ENCODE assay signal across 19 cellular contexts in genomic region chr10:51176976-51177690, GRCh38.
DNase-seq lines count a peak whose midpoint lies in the region; ATAC-seq and TF ChIP-seq lines count a peak whose summit lies in the region.
"Had no signal": no experiment of that assay in that cellular context is flagged by ENCODE, and none has a peak within 500 bp of the region (broad histone marks: within the 10 kb centered on the region; RNA-seq: fewer than 3 reads in every experiment).

No MANE protein-coding gene starts in this region.

- no peak overlapping the region for H3K4me3 Mint-ChIP-seq in MCF 10A (ENCODE audit: unreplicated experiment)
- no peak overlapping the region for H3K4me3 Mint-ChIP-seq in Caco-2 (ENCODE audit: unreplicated experiment)
- no peak overlapping the region for H3K4me3 Mint-ChIP-seq in T-helper 17 cell
- H3K4me3 Mint-ChIP-seq: activated CD4-positive, alpha-beta T cell treated with anti-CD3 and anti-CD28 coated beads, Interleukin-2, amount 10 ng/mL, durations not matched to agents 24 days and 14 days; CD8-positive, alpha-beta memory T cell had no signal

- POLR2A ChIA-PET in MCF 10A (lab: Yijun Ruan, JAX) = no interaction called here
- POLR2A ChIA-PET in Caco-2 (lab: Charles Lee) = no interaction called here

- BruUV-seq in MCF 10A (replicated peaks; lab: Mats Ljungman, UMichigan) (no TSS peak), mammary epithelial cell (replicated peaks; lab: Mats Ljungman, UMichigan) (no TSS peak), Caco-2 (replicated peaks; lab: Mats Ljungman, UMichigan) (no TSS peak)

- CTCF ChIA-PET in MCF 10A (lab: Yijun Ruan, JAX) = no interaction called here
- CTCF ChIA-PET in mammary epithelial cell (lab: Charles Lee; ENCODE audit: low non-redundant PET) = no interaction called here
- CTCF ChIA-PET in Caco-2 (lab: Charles Lee) = no interaction called here

- TF ChIP-seq CTCF in MCF 10A (IDR thresholded peaks at IDR 0.05; ENCODE audit: unreplicated experiment) = no peak
- no peak for TF ChIP-seq CTCF in mammary epithelial cell (conservative IDR thresholded peaks at IDR 0.05 in 1 of 2, IDR thresholded peaks at IDR 0.05 in 1 of 2; ENCODE audit: extremely low read depth in 1 of 2, insufficient read depth in 1 of 2, low read depth in 1 of 2, low read length in 2 of 2)
- TF ChIP-seq CTCF in thoracic aorta (IDR thresholded peaks at IDR 0.05) = no peak
- TF ChIP-seq CTCF in Caco-2 (IDR thresholded peaks at IDR 0.05; ENCODE audit: insufficient read depth in 1 of 2, low read depth in 1 of 2, low read length in 1 of 2, severe bottlenecking in 1 of 2, unreplicated experiment in 1 of 2) = no peak

- in situ Hi-C loops in mammary epithelial cell (cut with MboI; ENCODE audit: low sequenced_read_pairs in 2 of 2) = no loop called here

- intact Hi-C loops in MCF 10A (cut with micrococcal nuclease) (loop anchor here (10.0 kb wide), 1 partner anchor 102 kb away; the partner anchor contains the start of gene PRKG1), mammary epithelial cell (cut with micrococcal nuclease) (no loop called here), Caco-2 (cut with micrococcal nuclease; ENCODE audit: unreplicated experiment) (no loop called here), right cardiac atrium (cut with DNase I) (no loop called here)

- no peaks in the 10 kb centered on the region for H3K36me3 Mint-ChIP-seq in MCF 10A (ENCODE audit: insufficient read depth, unreplicated experiment)
- H3K36me3 Mint-ChIP-seq in Caco-2 (ENCODE audit: insufficient read depth, unreplicated experiment) = no peaks in the 10 kb centered on the region
- H3K36me3 Mint-ChIP-seq in T-helper 17 cell (ENCODE audit: low read depth) = no peaks in the 10 kb centered on the region
- H3K36me3 Mint-ChIP-seq: CD8-positive, alpha-beta memory T cell had no signal

- H3K27ac ChIP-seq in mammary epithelial cell (ENCODE audit: insufficient read depth, low read depth, low read length) = no peak overlapping the region
- no peak overlapping the region for H3K27ac ChIP-seq in thoracic aorta
- H3K27ac ChIP-seq in right cardiac atrium (ENCODE audit: low read length) = no peak overlapping the region
- H3K27ac ChIP-seq: right lobe of liver, vagina had no signal

- no peaks in the 10 kb centered on the region for H3K79me2 ChIP-seq in mammary epithelial cell (ENCODE audit: insufficient read depth, low read length)

- H3K27me3 Mint-ChIP-seq in MCF 10A (ENCODE audit: insufficient read depth, unreplicated experiment) (no peaks in the 10 kb centered on the region), Caco-2 (ENCODE audit: insufficient read depth, unreplicated experiment) (no peaks in the 10 kb centered on the region), T-helper 17 cell (no peaks in the 10 kb centered on the region)
- H3K27me3 Mint-ChIP-seq: activated CD4-positive, alpha-beta T cell treated with anti-CD3 and anti-CD28 coated beads, Interleukin-2, amount 10 ng/mL, durations not matched to agents 24 days and 14 days; CD8-positive, alpha-beta memory T cell had no signal

- no peaks in the 10 kb centered on the region for H3K4me1 ChIP-seq in mammary epithelial cell (ENCODE audit: insufficient read depth, low read length)
- peaks cover 5 to 25% of the 10 kb centered on the region in 2 donors for H3K4me1 ChIP-seq in thoracic aorta (ENCODE audit: control insufficient read depth in 1 of 2, low read depth in 2 of 2)
- no peaks in the 10 kb centered on the region for H3K4me1 ChIP-seq in Caco-2
- H3K4me1 ChIP-seq in right cardiac atrium (ENCODE audit: control insufficient read depth, insufficient read depth, low read length) = no peaks in the 10 kb centered on the region
- H3K4me1 ChIP-seq: right lobe of liver, vagina had no signal

- H4K20me1 ChIP-seq in mammary epithelial cell (ENCODE audit: insufficient read depth, low read length) = no peaks in the 10 kb centered on the region

- H3K9me3 Mint-ChIP-seq in MCF 10A (ENCODE audit: unreplicated experiment) (no peaks in the 10 kb centered on the region), Caco-2 (ENCODE audit: unreplicated experiment) (no peaks in the 10 kb centered on the region)
- H3K9me3 Mint-ChIP-seq: activated CD4-positive, alpha-beta T cell treated with anti-CD3 and anti-CD28 coated beads, Interleukin-2, amount 10 ng/mL, durations not matched to agents 24 days and 14 days; CD8-positive, alpha-beta memory T cell had no signal

- no peaks in the 10 kb centered on the region for H3K36me3 ChIP-seq in mammary epithelial cell (ENCODE audit: insufficient read depth, low read length)
- H3K36me3 ChIP-seq in thoracic aorta = no peaks in the 10 kb centered on the region
- no peaks in the 10 kb centered on the region for H3K36me3 ChIP-seq in Caco-2 (ENCODE audit: control insufficient read depth, insufficient read depth, low read length)
- H3K36me3 ChIP-seq: right lobe of liver, vagina had no signal

- H3K27me3 ChIP-seq in mammary epithelial cell (ENCODE audit: insufficient read depth, low read length) (peaks cover 2% of the 10 kb centered on the region), thoracic aorta (replicated peaks; ENCODE audit: insufficient read depth) (no peaks in the 10 kb centered on the region), Caco-2 (replicated peaks; ENCODE audit: control insufficient read depth, insufficient read depth, low read length) (no peaks in the 10 kb centered on the region), right cardiac atrium (ENCODE audit: control insufficient read depth, insufficient read depth) (no peaks in the 10 kb centered on the region)
- H3K27me3 ChIP-seq: right lobe of liver, vagina had no signal

- no peak overlapping the region for H3K4me2 ChIP-seq in mammary epithelial cell (ENCODE audit: insufficient read depth, low read depth, low read length)

- dilution Hi-C loops in mammary epithelial cell (cut with HindIII; ENCODE audit: low sequenced_read_pairs) = no loop called here

- DNase-seq in MCF 10A (ENCODE audit: unreplicated experiment) (peak; percentile 3), mammary epithelial cell (no peak), fibroblast of peridontal ligament (ENCODE audit: extremely low read depth) (peak; percentile 94), thoracic aorta (ENCODE audit: low spot score) (no peak), Caco-2 (no peak), right cardiac atrium (no peak), T-helper 17 cell (no peak)
- DNase-seq: activated CD4-positive, alpha-beta T cell treated with anti-CD3 and anti-CD28 coated beads, Interleukin-2, amount 10 ng/mL, durations not matched to agents 24 days and 14 days; activated naive CD4-positive, alpha-beta T cell treated with anti-CD3 and anti-CD28 coated beads, Interleukin-2, amount 50 U/mL, for 16 hours; CD8-positive, alpha-beta memory T cell; GDM1; NCI-H2081; NCI-H526; right lobe of liver; stimulated activated CD4-positive, alpha-beta T cell treated with anti-CD3 and anti-CD28 coated beads, Interleukin-2, amount 100 ng/mL, for 24 hours had no signal

- H3K9me3 ChIP-seq in mammary epithelial cell (replicated peaks; ENCODE audit: insufficient read depth, low read length) (no peaks in the 10 kb centered on the region), thoracic aorta (no peaks in the 10 kb centered on the region), Caco-2 (no peaks in the 10 kb centered on the region), right cardiac atrium (ENCODE audit: control insufficient read depth, low read length) (no peaks in the 10 kb centered on the region), T-helper 17 cell (ENCODE audit: control insufficient read depth, low read length, poor library complexity, severe bottlenecking) (no peaks in the 10 kb centered on the region)
- H3K9me3 ChIP-seq: right lobe of liver, vagina had no signal

- no peak overlapping the region for H3K27ac Mint-ChIP-seq in MCF 10A (ENCODE audit: low read depth, unreplicated experiment)
- no peak overlapping the region for H3K27ac Mint-ChIP-seq in Caco-2 (ENCODE audit: unreplicated experiment)
- no peak overlapping the region for H3K27ac Mint-ChIP-seq in T-helper 17 cell
- H3K27ac Mint-ChIP-seq: activated CD4-positive, alpha-beta T cell treated with anti-CD3 and anti-CD28 coated beads, Interleukin-2, amount 10 ng/mL, durations not matched to agents 24 days and 14 days; CD8-positive, alpha-beta memory T cell had no signal

- H3K4me1 Mint-ChIP-seq in MCF 10A (ENCODE audit: insufficient read depth, unreplicated experiment) (peaks cover 7% of the 10 kb centered on the region), Caco-2 (ENCODE audit: low read depth, unreplicated experiment) (no peaks in the 10 kb centered on the region), T-helper 17 cell (no peaks in the 10 kb centered on the region)
- H3K4me1 Mint-ChIP-seq: activated CD4-positive, alpha-beta T cell treated with anti-CD3 and anti-CD28 coated beads, Interleukin-2, amount 10 ng/mL, durations not matched to agents 24 days and 14 days; CD8-positive, alpha-beta memory T cell had no signal

- H3K4me3 ChIP-seq in mammary epithelial cell (replicated peaks in 1 of 3; ENCODE audit: insufficient read depth in 1 of 3, low read depth in 2 of 3, low read length in 3 of 3) (no peak overlapping the region), thoracic aorta (peak overlapping the region; percentile 3), Caco-2 (ENCODE audit: low read depth, low read length) (no peak overlapping the region), right cardiac atrium (ENCODE audit: low read length) (no peak overlapping the region)
- H3K4me3 ChIP-seq: right lobe of liver, vagina had no signal

- ATAC-seq in SK-N-SH treated with all-trans-retinoic acid at 6 μM for 48 hours (peak; percentile 97), thoracic aorta (ENCODE audit: insufficient number of reproducible peaks, low FRiP score, low read depth) (no peak), right cardiac atrium (no peak), T-helper 17 cell (no peak)
- ATAC-seq: HCT116, HepG2, right lobe of liver had no signal

- H2AFZ ChIP-seq in mammary epithelial cell (ENCODE audit: low read depth, low read length) = no peak overlapping the region

- H3K9ac ChIP-seq in mammary epithelial cell (ENCODE audit: insufficient read depth, low read length) = no peak overlapping the region

TF ChIP-seq in SK-N-SH treated with all-trans-retinoic acid at 6 μM for 48 hours, 23 proteins besides CTCF, POLR2A, EP300 and RAD21 (continues in another document):
- TF ChIP-seq GLIS3 (CRISPR knock-in tag; IDR thresholded peaks at IDR 0.05) = no peak
- no peak for TF ChIP-seq PPARA (CRISPR knock-in tag; IDR thresholded peaks at IDR 0.05; ENCODE audit: borderline replicate concordance)
- TF ChIP-seq ISL1 (CRISPR knock-in tag; IDR thresholded peaks at IDR 0.05) = peak; percentile 97
- no peak for TF ChIP-seq SNAI2 (CRISPR knock-in tag; IDR thresholded peaks at IDR 0.05)
- 0 out of 2 replicates have a peak, but pooled peaks have one; percentile 30 for TF ChIP-seq ZC3H10 (CRISPR knock-in tag; IDR thresholded peaks at IDR 0.05)

Comparison
In these comparisons a context has a peak if more than half of its experiments do, and no peak if none do; other contexts are left out.
1. DNase-seq: peak in MCF 10A (single experiment) and fibroblast of peridontal ligament (single experiment); none in mammary epithelial cell (single experiment), thoracic aorta (single experiment), Caco-2 (0 of 2), right cardiac atrium (0 of 3) and T-helper 17 cell (0 of 3).